In genomic region chr20:33812673-33813462, GRCh38 we compare ENCODE assay signal across 8 cellular contexts. TPM values are rescaled to one million over a fixed set of nuclear protein-coding genes. Genes with fewer than 3 reads are reported as not detected.
DNase-seq lines count a peak whose midpoint lies in the region; ATAC-seq, FAIRE-seq and TF ChIP-seq lines count a peak whose summit lies in the region.

No MANE protein-coding gene starts in this region.

- in situ Hi-C loops in ACHN (cut with HindIII; ENCODE audit: low pct_ligation_motif_present, low pct_unique_long_range_greater_than_20kb, low sequenced_read_pairs): no loop called here
- in situ Hi-C loops in HAP-1 (cut with MboI; ENCODE audit: low sequenced_read_pairs): no loop called here

- H3K4me1 Mint-ChIP-seq in activated CD8-positive, alpha-beta T cell treated with anti-CD3 and anti-CD28 coated beads for 36 hours (ENCODE audit: low read depth): peaks cover 53% of the 10 kb centered on the region

- H3K9me3 ChIP-seq in HAP-1 (no peaks in the 10 kb centered on the region), spleen (no peaks in the 10 kb centered on the region)

- H3K4me3 Mint-ChIP-seq in activated CD8-positive, alpha-beta T cell treated with anti-CD3 and anti-CD28 coated beads for 36 hours: peak overlapping the region; percentile 95

- no peak for TF ChIP-seq CTCF in activated CD8-positive, alpha-beta T cell treated with anti-CD3 and anti-CD28 coated beads for 36 hours (IDR thresholded peaks at IDR 0.05)
- TF ChIP-seq CTCF in spleen (IDR thresholded peaks at IDR 0.05 in 8 of 11, conservative IDR thresholded peaks at IDR 0.05 in 3 of 11): no peak

- intact Hi-C loops in activated CD8-positive, alpha-beta T cell treated with anti-CD3 and anti-CD28 coated beads for 36 hours (cut with micrococcal nuclease): no loop called here
- intact Hi-C loops in spleen (cut with DNase I; ENCODE audit: low total_unique reads): no loop called here

- TF ChIP-seq POLR2A in spleen (IDR thresholded peaks at IDR 0.05): no peak

- CTCF ChIA-PET in activated CD8-positive, alpha-beta T cell treated with anti-CD3 and anti-CD28 coated beads for 36 hours (lab: Charles Lee): interaction anchor here (1.2 to 3.9 kb wide), 3 partner anchors 8 to 45 kb away, joined by 3 to 20 read pairs (median 3); no protein-coding TSS in a partner anchor

- POLR2A ChIA-PET in activated CD8-positive, alpha-beta T cell treated with anti-CD3 and anti-CD28 coated beads for 36 hours (lab: Charles Lee): interaction anchor here (0.6 to 1.8 kb wide), 6 partner anchors 9 to 299 kb away, joined by 3 to 8 read pairs (median 3); partner anchors contain the start of gene EIF2S2

- H3K36me3 Mint-ChIP-seq in activated CD8-positive, alpha-beta T cell treated with anti-CD3 and anti-CD28 coated beads for 36 hours (ENCODE audit: low read depth): peaks cover 33% of the 10 kb centered on the region

- ATAC-seq in activated CD8-positive, alpha-beta T cell treated with anti-CD3 and anti-CD28 coated beads for 36 hours: no peak

- H3K27me3 ChIP-seq in HAP-1 (ENCODE audit: low read depth): no peaks in the 10 kb centered on the region
- no peaks in the 10 kb centered on the region for H3K27me3 ChIP-seq in spleen (replicated peaks in 1 of 7)

- H3K27ac Mint-ChIP-seq in activated CD8-positive, alpha-beta T cell treated with anti-CD3 and anti-CD28 coated beads for 36 hours: peak overlapping the region; percentile 99

- H3K4me1 ChIP-seq in HAP-1: no peaks in the 10 kb centered on the region
- peaks cover 33 to 74% (median 56%) of the 10 kb centered on the region in 6 donors for H3K4me1 ChIP-seq in spleen

- H3K36me3 ChIP-seq in HAP-1 (replicated peaks) (peaks cover 3% of the 10 kb centered on the region; the same call in 1 of the 2 replicates), spleen (peaks cover 0 to 21% (median 0%) of the 10 kb centered on the region in 6 donors)

- FAIRE-seq in HTR-8/SVneo (lab: Jason Lieb, UNC): no peak

- DNase-seq in ACHN (peak; percentile 32), HAP-1 (ENCODE audit: low spot score in 2 of 2) (peak; percentile 50 to 62), spleen (no peak), NCI-H2107 (lab: John Stamatoyannopoulos, UW) (no peak), HTR-8/SVneo (ENCODE audit: insufficient read length, low spot score) (no peak), COLO668 (lab: John Stamatoyannopoulos, UW; ENCODE audit: unreplicated experiment) (no peak)
- no peak for DNase-seq in activated CD8-positive, alpha-beta T cell treated with anti-CD3 and anti-CD28 coated beads for 36 hours

- WGBS in spleen, 5 donors: 37 to 44% (median 43%) methylated on average over 12 of the region's 12 CpGs

- H3K9me3 Mint-ChIP-seq in activated CD8-positive, alpha-beta T cell treated with anti-CD3 and anti-CD28 coated beads for 36 hours: no peaks in the 10 kb centered on the region

- H3K27me3 Mint-ChIP-seq in activated CD8-positive, alpha-beta T cell treated with anti-CD3 and anti-CD28 coated beads for 36 hours: no peaks in the 10 kb centered on the region

- H3K27ac ChIP-seq in spleen: peak overlapping the region; percentile 70 to 98 (median 94)

- H3K4me3 ChIP-seq in HAP-1 (peak overlapping the region; percentile 91), iPS-11a (ENCODE audit: low read depth, low read length) (peak overlapping the region; percentile 90), spleen (peak overlapping the region; percentile 50 to 99 (median 93))

RNA-seq across cellular contexts. Expression of gene CHMP4B, which starts 1.7 kb away (rescaled TPM):
- total RNA-seq in activated CD8-positive, alpha-beta T cell treated with anti-CD3 and anti-CD28 coated beads for 36 hours: 10 to 100 TPM; 82.0 to 82.9 TPM
- total RNA-seq in spleen: 10 to 100 TPM; 44.9 to 79.1 (median 71.8) TPM
- polyA plus RNA-seq in spleen: 100 to 1,000 TPM in 1 of 3 donors, 10 to 100 TPM in 2; 75.0 to 118 (median 89.9) TPM

Comparison
In these comparisons a context has a peak if more than half of its experiments do, and no peak if none do; other contexts are left out.
1. DNase-seq: peak in ACHN (single experiment) and HAP-1 (2 of 2); none in activated CD8-positive, alpha-beta T cell treated with anti-CD3 and anti-CD28 coated beads for 36 hours (single experiment), spleen (single experiment), NCI-H2107 (single experiment), HTR-8/SVneo (single experiment) and COLO668 (single experiment).
2. Peak in every context shown above with its lines, with median percentiles within 50 percentile points of each other: H3K4me3 ChIP-seq.